ENCODE assay signal across 10 cellular contexts in genomic region chr1:51642739-51643142, GRCh38. TPM values are rescaled to one million over a fixed set of nuclear protein-coding genes. Genes with fewer than 3 reads are reported as not detected.
A peak's percentile ranks its signal among the peaks of the same experiment; 100 is the strongest.
DNase-seq lines count a peak whose midpoint lies in the region; ATAC-seq and TF ChIP-seq lines count a peak whose summit lies in the region.
"Had no signal": no experiment of that assay in that cellular context is flagged by ENCODE, and none has a peak within 500 bp of the region (broad histone marks: within the 10 kb centered on the region; RNA-seq: fewer than 3 reads in every experiment).

No MANE protein-coding gene starts in this region.

- H3K36me3 ChIP-seq in GM23338 (ENCODE audit: insufficient read depth) (no peaks in the 10 kb centered on the region), lower lobe of right lung (no peaks in the 10 kb centered on the region)

- H3K9me3 Mint-ChIP-seq in GM23338 = no peaks in the 10 kb centered on the region

- H3K27ac ChIP-seq in GM23338 (ENCODE audit: low read depth) (peak overlapping the region; percentile 26; the same call in 1 of the 2 replicates), caudate nucleus (ENCODE audit: low read depth, low read length) (peak overlapping the region; percentile 39), lower lobe of right lung (peak overlapping the region; percentile 47)

- H2AFZ ChIP-seq in GM23338 = no peak overlapping the region

- H3K4me3 Mint-ChIP-seq in GM23338 = no peak overlapping the region

- H3K27me3 ChIP-seq in GM23338 (ENCODE audit: insufficient read depth) (no peaks in the 10 kb centered on the region), lower lobe of right lung (ENCODE audit: low read depth) (no peaks in the 10 kb centered on the region)

- H3K4me1 ChIP-seq in GM23338 (ENCODE audit: insufficient read depth) = peaks cover 16% of the 10 kb centered on the region; the same call in 1 of the 2 replicates
- H3K4me1 ChIP-seq in lower lobe of right lung = peaks cover 10% of the 10 kb centered on the region

- TF ChIP-seq CTCF in GM23338 (conservative IDR thresholded peaks at IDR 0.05; ENCODE audit: low read depth in 2 of 2) (no peak), lower lobe of right lung (IDR thresholded peaks at IDR 0.05) (no peak)

- no peak overlapping the region for H3K4me2 ChIP-seq in GM23338

- no peak for ATAC-seq in GM23338
- ATAC-seq in lower lobe of right lung = peak; percentile 49 to 62

- H3K27me3 Mint-ChIP-seq in GM23338 (ENCODE audit: insufficient read depth, low read depth, poor library complexity) = peaks cover 2% of the 10 kb centered on the region

- H3F3A ChIP-seq in GM23338 (replicated peaks; ENCODE audit: low read depth) = no peaks in the 10 kb centered on the region

- H3K9me3 ChIP-seq in lower lobe of right lung = no peaks in the 10 kb centered on the region

- H3K36me3 Mint-ChIP-seq in GM23338 (ENCODE audit: low read depth) = no peaks in the 10 kb centered on the region

- no peaks in the 10 kb centered on the region for H3K9me2 ChIP-seq in GM23338 (ENCODE audit: insufficient read depth)

- H3K27ac Mint-ChIP-seq in GM23338 = no peak overlapping the region

- H4K20me1 ChIP-seq in GM23338 (replicated peaks; ENCODE audit: insufficient read depth) = no peaks in the 10 kb centered on the region

- peaks cover 25% of the 10 kb centered on the region for H3K79me2 ChIP-seq in GM23338 (replicated peaks; ENCODE audit: insufficient read depth)

- DNase-seq in GM23338 (ENCODE audit: low spot score) = no peak
- DNase-seq in caudate nucleus (lab: John Stamatoyannopoulos, UW) = no peak
- no peak for DNase-seq in lower lobe of right lung
- DNase-seq in stromal cell of bone marrow (ENCODE audit: low read depth) = peak; percentile 93
- DNase-seq in NCI-H345 (lab: John Stamatoyannopoulos, UW) = no peak
- DNase-seq in NCI-H1436 treated with DMSO at 0.1 percent for 48 hours (lab: John Stamatoyannopoulos, UW) = no peak
- DNase-seq in activated CD4-positive, alpha-beta T cell treated with anti-CD3 and anti-CD28 coated beads, Interleukin-2, amount 50 U/mL, for 48 hours = no peak
- no peak for DNase-seq in DMS 273 (lab: John Stamatoyannopoulos, UW; ENCODE audit: unreplicated experiment)
- DNase-seq: activated T-cell treated with anti-CD3 and anti-CD28 coated beads for 4 hours, NCI-H1930 had no signal

- peaks cover 6% of the 10 kb centered on the region; the same call in 2 of the 3 replicates for H3K4me1 Mint-ChIP-seq in GM23338

- no peak overlapping the region for H3K4me3 ChIP-seq in GM23338
- no peak overlapping the region for H3K4me3 ChIP-seq in lower lobe of right lung

- intact Hi-C loops in lower lobe of right lung (cut with DNase I) = no loop called here

TF ChIP-seq in GM23338, 12 proteins besides CTCF, POLR2A, EP300 and RAD21 (continues in another document):
- TF ChIP-seq NANOG (IDR thresholded peaks at IDR 0.05; ENCODE audit: borderline replicate concordance) (no peak), ETS1 (IDR thresholded peaks at IDR 0.05) (no peak), POLR2AphosphoS5 (IDR thresholded peaks at IDR 0.05; ENCODE audit: low read depth) (no peak), ZNF114 (CRISPR knock-in tag; IDR thresholded peaks at IDR 0.05) (no peak), CREB1 (CRISPR knock-in tag; IDR thresholded peaks at IDR 0.05; ENCODE audit: low read depth) (no peak), ZNF331 (CRISPR knock-in tag; IDR thresholded peaks at IDR 0.05; ENCODE audit: low read depth) (no peak), JUNB (IDR thresholded peaks at IDR 0.05; ENCODE audit: unreplicated experiment) (no peak), ZNF462 (CRISPR knock-in tag; IDR thresholded peaks at IDR 0.05) (no peak)

RNA-seq across cellular contexts. Expression of gene OSBPL9, which starts 25.8 kb away (rescaled TPM):
- total RNA-seq in GM23338 (2014; rRNA removed; shearing (Covaris generic)) = 74.9 and 82.7 TPM in 2 replicates
- 102 and 103 TPM in 2 replicates for polyA plus RNA-seq in GM23338 (2016; fragmentation: Nextera tagmentation; extraction: Ambion mirVana)
- total RNA-seq in lower lobe of right lung = 65.4 TPM
